In genomic region chr11:37449146-37449545, GRCh38 we compare ENCODE assay signal across 8 cellular contexts.
DNase-seq lines count a peak whose midpoint lies in the region; ATAC-seq and TF ChIP-seq lines count a peak whose summit lies in the region.

No MANE protein-coding gene starts in this region.

- peak in 1 of 2 donors; percentile 32 for TF ChIP-seq EP300 in tibial nerve (IDR thresholded peaks at IDR 0.05)

- WGBS in tibial nerve, 2 donors: 27 to 36% methylated on average over 3 of the region's 3 CpGs

- no peaks in the 10 kb centered on the region for H3K9me3 ChIP-seq in cardiac muscle cell (ENCODE audit: low read depth)
- no peaks in the 10 kb centered on the region for H3K9me3 ChIP-seq in left ventricle myocardium inferior (replicated peaks)
- H3K9me3 ChIP-seq in tibial nerve: no peaks in the 10 kb centered on the region

- H3K36me3 ChIP-seq in cardiac muscle cell: no peaks in the 10 kb centered on the region
- no peaks in the 10 kb centered on the region for H3K36me3 ChIP-seq in left ventricle myocardium inferior
- no peaks in the 10 kb centered on the region for H3K36me3 ChIP-seq in tibial nerve

- no peak for TF ChIP-seq POLR2A in tibial nerve (IDR thresholded peaks at IDR 0.05)

- H3K27ac Mint-ChIP-seq in glutamatergic neuron (ENCODE audit: unreplicated experiment): no peak overlapping the region

- H3K4me3 Mint-ChIP-seq in glutamatergic neuron (ENCODE audit: unreplicated experiment): no peak overlapping the region

- intact Hi-C loops in left ventricle myocardium inferior (cut with micrococcal nuclease): no loop called here

- no peak for ATAC-seq in GM18498 (IDR thresholded peaks at IDR 0.05; ENCODE audit: unreplicated experiment)

- no peaks in the 10 kb centered on the region for H3K9me3 Mint-ChIP-seq in glutamatergic neuron (ENCODE audit: unreplicated experiment)

- H3K27me3 ChIP-seq in cardiac muscle cell: no peaks in the 10 kb centered on the region
- no peaks in the 10 kb centered on the region for H3K27me3 ChIP-seq in left ventricle myocardium inferior (ENCODE audit: low read depth)
- H3K27me3 ChIP-seq in tibial nerve: no peaks in the 10 kb centered on the region

- H3K4me3 ChIP-seq in cardiac muscle cell (no peak overlapping the region), left ventricle myocardium inferior (no peak overlapping the region), tibial nerve (no peak overlapping the region)

- no peaks in the 10 kb centered on the region for H3K36me3 Mint-ChIP-seq in glutamatergic neuron (ENCODE audit: unreplicated experiment)

- H3K4me1 ChIP-seq in cardiac muscle cell (ENCODE audit: low read depth) (no peaks in the 10 kb centered on the region), left ventricle myocardium inferior (no peaks in the 10 kb centered on the region), tibial nerve (peaks cover 0 to 16% (median 0%) of the 10 kb centered on the region in 4 donors)

- DNase-seq in cardiac muscle cell (ENCODE audit: low read depth in 1 of 2, low spot score in 1 of 2) (peak; percentile 64 to 82), left ventricle myocardium inferior (no peak), RPMI8226 (peak; percentile 14), glutamatergic neuron (no peak), tibial nerve (ENCODE audit: low spot score in 2 of 2) (peak in 1 of 2 donors; percentile 45), germinal center (ENCODE audit: low spot score) (no peak), nucleus accumbens (lab: John Stamatoyannopoulos, UW) (no peak)

- H3K27me3 Mint-ChIP-seq in glutamatergic neuron (ENCODE audit: unreplicated experiment): no peaks in the 10 kb centered on the region

- no peaks in the 10 kb centered on the region for H3K4me1 Mint-ChIP-seq in glutamatergic neuron (ENCODE audit: low read depth, unreplicated experiment)

- H3K27ac ChIP-seq in cardiac muscle cell: no peak overlapping the region
- no peak overlapping the region for H3K27ac ChIP-seq in left ventricle myocardium inferior (replicated peaks)
- H3K27ac ChIP-seq in tibial nerve: peak overlapping the region in 1 of 4 donors; percentile 26

- TF ChIP-seq CTCF in cardiac muscle cell (IDR thresholded peaks at IDR 0.05; ENCODE audit: low read depth, low read length): peak; percentile 67
- no peak for TF ChIP-seq CTCF in left ventricle myocardium inferior (IDR thresholded peaks at IDR 0.05; ENCODE audit: borderline replicate concordance)
- peak; percentile 46 for TF ChIP-seq CTCF in glutamatergic neuron (IDR thresholded peaks at IDR 0.05; ENCODE audit: partially characterized antibody, unreplicated experiment)
- peak; percentile 15 to 23 (median 17) for TF ChIP-seq CTCF in tibial nerve (IDR thresholded peaks at IDR 0.05)

Comparison
In these comparisons a context has a peak if more than half of its experiments do, and no peak if none do; other contexts are left out.
1. DNase-seq: peak in cardiac muscle cell (2 of 2) and RPMI8226 (single experiment); none in left ventricle myocardium inferior (single experiment), glutamatergic neuron (single experiment), germinal center (single experiment) and nucleus accumbens (0 of 56).